16 cellular contexts compared by ENCODE assay signal in genomic region chr4:36997727-36998126, GRCh38.
DNase-seq lines count a peak whose midpoint lies in the region; ATAC-seq and TF ChIP-seq lines count a peak whose summit lies in the region.
"Had no signal": no experiment of that assay in that cellular context is flagged by ENCODE, and none has a peak within 500 bp of the region (broad histone marks: within the 10 kb centered on the region; RNA-seq: fewer than 3 reads in every experiment).

No MANE protein-coding gene starts in this region.

- no peak overlapping the region for H3K27ac ChIP-seq in stomach
- H3K27ac ChIP-seq: psoas muscle had no signal

- in situ Hi-C loops in astrocyte of the spinal cord (cut with HindIII; ENCODE audit: low sequenced_read_pairs), result no loop called here

- no peak for TF ChIP-seq EP300 in stomach (IDR thresholded peaks at IDR 0.05)

- no peaks in the 10 kb centered on the region for H3K9me3 ChIP-seq in stomach
- H3K9me3 ChIP-seq: psoas muscle had no signal

- no peak for TF ChIP-seq CTCF in astrocyte of the spinal cord (IDR thresholded peaks at IDR 0.05; ENCODE audit: low read depth, low read length)
- no peak for TF ChIP-seq CTCF in stomach (IDR thresholded peaks at IDR 0.05)

- ATAC-seq in GM18499 (IDR thresholded peaks at IDR 0.05; ENCODE audit: insufficient read depth, unreplicated experiment), result peak; percentile 76
- peak; percentile 75 for ATAC-seq in GM21526 (IDR thresholded peaks at IDR 0.05; ENCODE audit: low FRiP score, unreplicated experiment)
- ATAC-seq in HG03469 (IDR thresholded peaks at IDR 0.05; ENCODE audit: unreplicated experiment), result peak; percentile 48
- ATAC-seq: psoas muscle had no signal

- intact Hi-C loops in stomach (cut with DNase I; ENCODE audit: low total_unique reads), result no loop called here

- H3K4me1 ChIP-seq in stomach, result no peaks in the 10 kb centered on the region
- H3K4me1 ChIP-seq: psoas muscle had no signal

- DNase-seq in astrocyte of the spinal cord (ENCODE audit: low read depth, low spot score) (peak; percentile 19), stomach (no peak), DMS153 (lab: John Stamatoyannopoulos, UW) (no peak), NCI-H526 (lab: John Stamatoyannopoulos, UW) (no peak)
- no peak for DNase-seq in stimulated activated CD4-positive, alpha-beta T cell treated with anti-CD3 and anti-CD28 coated beads, Interleukin-2, amount 100 ng/mL, for 24 hours
- DNase-seq: activated CD4-positive, alpha-beta T cell treated with anti-CD3 and anti-CD28 coated beads for 48 hours; activated naive CD4-positive, alpha-beta T cell treated with anti-CD3 and anti-CD28 coated beads for 36 hours; aorta; COR-L47; NCI-H1694; NCI-H345; psoas muscle had no signal

- H3K36me3 ChIP-seq in stomach, result no peaks in the 10 kb centered on the region

- H3K27me3 ChIP-seq in stomach, result no peaks in the 10 kb centered on the region

- no peak for TF ChIP-seq POLR2A in stomach (IDR thresholded peaks at IDR 0.05)

- 76 to 88% (median 84%) methylated on average over 3 of the region's 3 CpGs for WGBS in stomach, 5 donors

- H3K4me3 ChIP-seq in astrocyte of the spinal cord (ENCODE audit: low read depth, low read length), result no peak overlapping the region
- no peak overlapping the region for H3K4me3 ChIP-seq in stomach
- H3K4me3 ChIP-seq: psoas muscle, smooth muscle cell had no signal
